1 cellular context compared by ENCODE assay signal in the genomic region with DNA sequence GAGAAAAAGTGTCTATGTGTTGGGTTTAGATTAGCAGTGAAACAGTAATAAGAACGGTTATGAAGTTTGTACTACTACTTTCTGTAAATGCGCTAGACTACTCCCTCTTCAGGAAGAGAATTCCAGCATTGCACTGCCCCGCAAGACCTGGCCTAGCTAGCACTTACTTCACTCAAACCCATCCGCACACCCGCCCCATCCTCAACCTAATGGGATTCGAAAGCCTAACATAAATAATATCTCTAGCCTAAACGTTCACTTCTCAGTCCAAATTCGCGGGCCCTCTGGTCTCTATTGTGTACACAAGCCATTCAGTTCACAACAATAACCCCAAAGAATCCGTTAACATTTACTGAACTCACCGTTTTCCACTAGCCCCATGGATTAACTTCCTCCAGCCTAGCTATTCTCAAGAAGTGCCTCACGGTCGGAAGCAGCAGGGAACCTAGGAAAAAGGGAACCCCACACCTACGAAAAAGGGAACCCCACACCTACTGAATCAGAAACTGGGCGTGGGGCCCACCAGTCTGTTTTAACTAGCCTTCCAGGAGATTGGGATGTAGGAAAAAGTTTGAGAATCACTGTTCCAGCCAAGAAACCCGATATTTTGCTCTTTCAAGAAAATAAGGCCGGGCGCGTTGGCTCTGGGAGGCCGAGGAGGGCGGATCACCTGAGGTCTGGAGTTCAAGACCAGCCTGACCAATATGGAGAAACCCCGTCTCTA.
A peak's percentile ranks its signal among the peaks of the same experiment; 100 is the strongest.
TF ChIP-seq lines count a peak whose summit lies in the region.

No MANE protein-coding gene starts in this region.

TF ChIP-seq in K562, 482 proteins besides CTCF, POLR2A, EP300 and RAD21 (continued from another document and continues in another):
- TF ChIP-seq, protein P1, sequence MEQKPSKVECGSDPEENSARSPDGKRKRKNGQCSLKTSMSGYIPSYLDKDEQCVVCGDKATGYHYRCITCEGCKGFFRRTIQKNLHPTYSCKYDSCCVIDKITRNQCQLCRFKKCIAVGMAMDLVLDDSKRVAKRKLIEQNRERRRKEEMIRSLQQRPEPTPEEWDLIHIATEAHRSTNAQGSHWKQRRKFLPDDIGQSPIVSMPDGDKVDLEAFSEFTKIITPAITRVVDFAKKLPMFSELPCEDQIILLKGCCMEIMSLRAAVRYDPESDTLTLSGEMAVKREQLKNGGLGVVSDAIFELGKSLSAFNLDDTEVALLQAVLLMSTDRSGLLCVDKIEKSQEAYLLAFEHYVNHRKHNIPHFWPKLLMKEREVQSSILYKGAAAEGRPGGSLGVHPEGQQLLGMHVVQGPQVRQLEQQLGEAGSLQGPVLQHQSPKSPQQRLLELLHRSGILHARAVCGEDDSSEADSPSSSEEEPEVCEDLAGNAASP (IDR thresholded peaks at IDR 0.05): no peak
- TF ChIP-seq NCOA1 (IDR thresholded peaks at IDR 0.05; ENCODE audit: low read depth) (no peak), NR2C2 (CRISPR knock-in tag; IDR thresholded peaks at IDR 0.05) (no peak), NR2C2 (tag; IDR thresholded peaks at IDR 0.05) (no peak; the same call in 1 of the 2 replicates), RFX1 (IDR thresholded peaks at IDR 0.05) (no peak), PHF21A (IDR thresholded peaks at IDR 0.05; ENCODE audit: borderline replicate concordance, low read depth) (no peak), CBX5 (IDR thresholded peaks at IDR 0.05; ENCODE audit: borderline replicate concordance, low read depth) (no peak), SNIP1 (IDR thresholded peaks at IDR 0.05; ENCODE audit: low read depth) (no peak; the same call in 1 of the 2 replicates), SIN3B (IDR thresholded peaks at IDR 0.05; ENCODE audit: low read depth) (no peak), ADNP (tag; IDR thresholded peaks at IDR 0.05) (no peak), DIDO1 (tag; IDR thresholded peaks at IDR 0.05; ENCODE audit: low read depth) (no peak; the same call in 1 of the 2 replicates), ZNF146 (CRISPR knock-in tag; IDR thresholded peaks at IDR 0.05; ENCODE audit: unreplicated experiment) (no peak), PTRF (tag; IDR thresholded peaks at IDR 0.05) (no peak), ELF1 (tag; IDR thresholded peaks at IDR 0.05) (0 out of 2 replicates have a peak, but pooled peaks have one; percentile 34), MAZ (CRISPR knock-in tag; conservative IDR thresholded peaks at IDR 0.05 in 1 of 2, IDR thresholded peaks at IDR 0.05 in 1 of 2) (peak in 1 of 2 experiments; percentile 45; a peak in 1 of 4 replicates), MCM5 (IDR thresholded peaks at IDR 0.05; ENCODE audit: low read depth) (no peak), MAFK (IDR thresholded peaks at IDR 0.05; ENCODE audit: low read length) (peak; percentile 28; the same call in 1 of the 2 replicates), HDGF (IDR thresholded peaks at IDR 0.05) (no peak), ZNF12 (CRISPR knock-in tag; IDR thresholded peaks at IDR 0.05) (no peak), ZNF75A (CRISPR knock-in tag; IDR thresholded peaks at IDR 0.05) (no peak), CBFA2T2 (conservative IDR thresholded peaks at IDR 0.05) (no peak), NEUROD1 (IDR thresholded peaks at IDR 0.05; ENCODE audit: borderline replicate concordance, low read depth, low read length, partially characterized antibody) (no peak), NONO (IDR thresholded peaks at IDR 0.05; ENCODE audit: low read depth in 2 of 2, low read length in 1 of 2) (no peak), MCM3 (IDR thresholded peaks at IDR 0.05) (no peak)
- TF ChIP-seq, protein P2, sequence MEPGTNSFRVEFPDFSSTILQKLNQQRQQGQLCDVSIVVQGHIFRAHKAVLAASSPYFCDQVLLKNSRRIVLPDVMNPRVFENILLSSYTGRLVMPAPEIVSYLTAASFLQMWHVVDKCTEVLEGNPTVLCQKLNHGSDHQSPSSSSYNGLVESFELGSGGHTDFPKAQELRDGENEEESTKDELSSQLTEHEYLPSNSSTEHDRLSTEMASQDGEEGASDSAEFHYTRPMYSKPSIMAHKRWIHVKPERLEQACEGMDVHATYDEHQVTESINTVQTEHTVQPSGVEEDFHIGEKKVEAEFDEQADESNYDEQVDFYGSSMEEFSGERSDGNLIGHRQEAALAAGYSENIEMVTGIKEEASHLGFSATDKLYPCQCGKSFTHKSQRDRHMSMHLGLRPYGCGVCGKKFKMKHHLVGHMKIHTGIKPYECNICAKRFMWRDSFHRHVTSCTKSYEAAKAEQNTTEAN (CRISPR knock-in tag; IDR thresholded peaks at IDR 0.05): no peak
- TF ChIP-seq, protein P3, sequence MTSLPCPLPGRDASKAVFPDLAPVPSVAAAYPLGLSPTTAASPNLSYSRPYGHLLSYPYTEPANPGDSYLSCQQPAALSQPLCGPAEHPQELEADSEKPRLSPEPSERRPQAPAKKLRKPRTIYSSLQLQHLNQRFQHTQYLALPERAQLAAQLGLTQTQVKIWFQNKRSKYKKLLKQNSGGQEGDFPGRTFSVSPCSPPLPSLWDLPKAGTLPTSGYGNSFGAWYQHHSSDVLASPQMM (CRISPR knock-in tag; IDR thresholded peaks at IDR 0.05): no peak
- TF ChIP-seq, protein P4, sequence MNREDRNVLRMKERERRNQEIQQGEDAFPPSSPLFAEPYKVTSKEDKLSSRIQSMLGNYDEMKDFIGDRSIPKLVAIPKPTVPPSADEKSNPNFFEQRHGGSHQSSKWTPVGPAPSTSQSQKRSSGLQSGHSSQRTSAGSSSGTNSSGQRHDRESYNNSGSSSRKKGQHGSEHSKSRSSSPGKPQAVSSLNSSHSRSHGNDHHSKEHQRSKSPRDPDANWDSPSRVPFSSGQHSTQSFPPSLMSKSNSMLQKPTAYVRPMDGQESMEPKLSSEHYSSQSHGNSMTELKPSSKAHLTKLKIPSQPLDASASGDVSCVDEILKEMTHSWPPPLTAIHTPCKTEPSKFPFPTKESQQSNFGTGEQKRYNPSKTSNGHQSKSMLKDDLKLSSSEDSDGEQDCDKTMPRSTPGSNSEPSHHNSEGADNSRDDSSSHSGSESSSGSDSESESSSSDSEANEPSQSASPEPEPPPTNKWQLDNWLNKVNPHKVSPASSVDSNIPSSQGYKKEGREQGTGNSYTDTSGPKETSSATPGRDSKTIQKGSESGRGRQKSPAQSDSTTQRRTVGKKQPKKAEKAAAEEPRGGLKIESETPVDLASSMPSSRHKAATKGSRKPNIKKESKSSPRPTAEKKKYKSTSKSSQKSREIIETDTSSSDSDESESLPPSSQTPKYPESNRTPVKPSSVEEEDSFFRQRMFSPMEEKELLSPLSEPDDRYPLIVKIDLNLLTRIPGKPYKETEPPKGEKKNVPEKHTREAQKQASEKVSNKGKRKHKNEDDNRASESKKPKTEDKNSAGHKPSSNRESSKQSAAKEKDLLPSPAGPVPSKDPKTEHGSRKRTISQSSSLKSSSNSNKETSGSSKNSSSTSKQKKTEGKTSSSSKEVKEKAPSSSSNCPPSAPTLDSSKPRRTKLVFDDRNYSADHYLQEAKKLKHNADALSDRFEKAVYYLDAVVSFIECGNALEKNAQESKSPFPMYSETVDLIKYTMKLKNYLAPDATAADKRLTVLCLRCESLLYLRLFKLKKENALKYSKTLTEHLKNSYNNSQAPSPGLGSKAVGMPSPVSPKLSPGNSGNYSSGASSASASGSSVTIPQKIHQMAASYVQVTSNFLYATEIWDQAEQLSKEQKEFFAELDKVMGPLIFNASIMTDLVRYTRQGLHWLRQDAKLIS (CRISPR knock-in tag; IDR thresholded peaks at IDR 0.05): no peak
- TF ChIP-seq, protein P5, sequence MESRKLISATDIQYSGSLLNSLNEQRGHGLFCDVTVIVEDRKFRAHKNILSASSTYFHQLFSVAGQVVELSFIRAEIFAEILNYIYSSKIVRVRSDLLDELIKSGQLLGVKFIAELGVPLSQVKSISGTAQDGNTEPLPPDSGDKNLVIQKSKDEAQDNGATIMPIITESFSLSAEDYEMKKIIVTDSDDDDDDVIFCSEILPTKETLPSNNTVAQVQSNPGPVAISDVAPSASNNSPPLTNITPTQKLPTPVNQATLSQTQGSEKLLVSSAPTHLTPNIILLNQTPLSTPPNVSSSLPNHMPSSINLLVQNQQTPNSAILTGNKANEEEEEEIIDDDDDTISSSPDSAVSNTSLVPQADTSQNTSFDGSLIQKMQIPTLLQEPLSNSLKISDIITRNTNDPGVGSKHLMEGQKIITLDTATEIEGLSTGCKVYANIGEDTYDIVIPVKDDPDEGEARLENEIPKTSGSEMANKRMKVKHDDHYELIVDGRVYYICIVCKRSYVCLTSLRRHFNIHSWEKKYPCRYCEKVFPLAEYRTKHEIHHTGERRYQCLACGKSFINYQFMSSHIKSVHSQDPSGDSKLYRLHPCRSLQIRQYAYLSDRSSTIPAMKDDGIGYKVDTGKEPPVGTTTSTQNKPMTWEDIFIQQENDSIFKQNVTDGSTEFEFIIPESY (CRISPR knock-in tag; IDR thresholded peaks at IDR 0.05): peak; percentile 88
- TF ChIP-seq, protein P6, sequence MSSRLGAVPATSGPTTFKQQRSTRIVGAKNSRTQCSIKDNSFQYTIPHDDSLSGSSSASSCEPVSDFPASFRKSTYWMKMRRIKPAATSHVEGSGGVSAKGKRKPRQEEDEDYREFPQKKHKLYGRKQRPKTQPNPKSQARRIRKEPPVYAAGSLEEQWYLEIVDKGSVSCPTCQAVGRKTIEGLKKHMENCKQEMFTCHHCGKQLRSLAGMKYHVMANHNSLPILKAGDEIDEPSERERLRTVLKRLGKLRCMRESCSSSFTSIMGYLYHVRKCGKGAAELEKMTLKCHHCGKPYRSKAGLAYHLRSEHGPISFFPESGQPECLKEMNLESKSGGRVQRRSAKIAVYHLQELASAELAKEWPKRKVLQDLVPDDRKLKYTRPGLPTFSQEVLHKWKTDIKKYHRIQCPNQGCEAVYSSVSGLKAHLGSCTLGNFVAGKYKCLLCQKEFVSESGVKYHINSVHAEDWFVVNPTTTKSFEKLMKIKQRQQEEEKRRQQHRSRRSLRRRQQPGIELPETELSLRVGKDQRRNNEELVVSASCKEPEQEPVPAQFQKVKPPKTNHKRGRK (tag; IDR thresholded peaks at IDR 0.05): no peak
- TF ChIP-seq, protein P7, sequence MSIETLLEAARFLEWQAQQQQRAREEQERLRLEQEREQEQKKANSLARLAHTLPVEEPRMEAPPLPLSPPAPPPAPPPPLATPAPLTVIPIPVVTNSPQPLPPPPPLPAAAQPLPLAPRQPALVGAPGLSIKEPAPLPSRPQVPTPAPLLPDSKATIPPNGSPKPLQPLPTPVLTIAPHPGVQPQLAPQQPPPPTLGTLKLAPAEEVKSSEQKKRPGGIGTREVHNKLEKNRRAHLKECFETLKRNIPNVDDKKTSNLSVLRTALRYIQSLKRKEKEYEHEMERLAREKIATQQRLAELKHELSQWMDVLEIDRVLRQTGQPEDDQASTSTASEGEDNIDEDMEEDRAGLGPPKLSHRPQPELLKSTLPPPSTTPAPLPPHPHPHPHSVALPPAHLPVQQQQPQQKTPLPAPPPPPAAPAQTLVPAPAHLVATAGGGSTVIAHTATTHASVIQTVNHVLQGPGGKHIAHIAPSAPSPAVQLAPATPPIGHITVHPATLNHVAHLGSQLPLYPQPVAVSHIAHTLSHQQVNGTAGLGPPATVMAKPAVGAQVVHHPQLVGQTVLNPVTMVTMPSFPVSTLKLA (conservative IDR thresholded peaks at IDR 0.05): 0 out of 4 replicates have a peak, but pooled peaks of 1 of the 2 experiments have one; percentile 27
- TF ChIP-seq, protein P8, sequence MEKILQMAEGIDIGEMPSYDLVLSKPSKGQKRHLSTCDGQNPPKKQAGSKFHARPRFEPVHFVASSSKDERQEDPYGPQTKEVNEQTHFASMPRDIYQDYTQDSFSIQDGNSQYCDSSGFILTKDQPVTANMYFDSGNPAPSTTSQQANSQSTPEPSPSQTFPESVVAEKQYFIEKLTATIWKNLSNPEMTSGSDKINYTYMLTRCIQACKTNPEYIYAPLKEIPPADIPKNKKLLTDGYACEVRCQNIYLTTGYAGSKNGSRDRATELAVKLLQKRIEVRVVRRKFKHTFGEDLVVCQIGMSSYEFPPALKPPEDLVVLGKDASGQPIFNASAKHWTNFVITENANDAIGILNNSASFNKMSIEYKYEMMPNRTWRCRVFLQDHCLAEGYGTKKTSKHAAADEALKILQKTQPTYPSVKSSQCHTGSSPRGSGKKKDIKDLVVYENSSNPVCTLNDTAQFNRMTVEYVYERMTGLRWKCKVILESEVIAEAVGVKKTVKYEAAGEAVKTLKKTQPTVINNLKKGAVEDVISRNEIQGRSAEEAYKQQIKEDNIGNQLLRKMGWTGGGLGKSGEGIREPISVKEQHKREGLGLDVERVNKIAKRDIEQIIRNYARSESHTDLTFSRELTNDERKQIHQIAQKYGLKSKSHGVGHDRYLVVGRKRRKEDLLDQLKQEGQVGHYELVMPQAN (IDR thresholded peaks at IDR 0.05; ENCODE audit: borderline replicate concordance): no peak
- TF ChIP-seq, protein P9, sequence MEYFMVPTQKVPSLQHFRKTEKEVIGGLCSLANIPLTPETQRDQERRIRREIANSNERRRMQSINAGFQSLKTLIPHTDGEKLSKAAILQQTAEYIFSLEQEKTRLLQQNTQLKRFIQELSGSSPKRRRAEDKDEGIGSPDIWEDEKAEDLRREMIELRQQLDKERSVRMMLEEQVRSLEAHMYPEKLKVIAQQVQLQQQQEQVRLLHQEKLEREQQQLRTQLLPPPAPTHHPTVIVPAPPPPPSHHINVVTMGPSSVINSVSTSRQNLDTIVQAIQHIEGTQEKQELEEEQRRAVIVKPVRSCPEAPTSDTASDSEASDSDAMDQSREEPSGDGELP (CRISPR knock-in tag; IDR thresholded peaks at IDR 0.05; ENCODE audit: borderline replicate concordance): no peak
- TF ChIP-seq, protein P10, sequence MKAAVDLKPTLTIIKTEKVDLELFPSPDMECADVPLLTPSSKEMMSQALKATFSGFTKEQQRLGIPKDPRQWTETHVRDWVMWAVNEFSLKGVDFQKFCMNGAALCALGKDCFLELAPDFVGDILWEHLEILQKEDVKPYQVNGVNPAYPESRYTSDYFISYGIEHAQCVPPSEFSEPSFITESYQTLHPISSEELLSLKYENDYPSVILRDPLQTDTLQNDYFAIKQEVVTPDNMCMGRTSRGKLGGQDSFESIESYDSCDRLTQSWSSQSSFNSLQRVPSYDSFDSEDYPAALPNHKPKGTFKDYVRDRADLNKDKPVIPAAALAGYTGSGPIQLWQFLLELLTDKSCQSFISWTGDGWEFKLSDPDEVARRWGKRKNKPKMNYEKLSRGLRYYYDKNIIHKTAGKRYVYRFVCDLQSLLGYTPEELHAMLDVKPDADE (conservative IDR thresholded peaks at IDR 0.05; ENCODE audit: control insufficient read depth, low read depth, low read length): no peak
- TF ChIP-seq, protein P11, sequence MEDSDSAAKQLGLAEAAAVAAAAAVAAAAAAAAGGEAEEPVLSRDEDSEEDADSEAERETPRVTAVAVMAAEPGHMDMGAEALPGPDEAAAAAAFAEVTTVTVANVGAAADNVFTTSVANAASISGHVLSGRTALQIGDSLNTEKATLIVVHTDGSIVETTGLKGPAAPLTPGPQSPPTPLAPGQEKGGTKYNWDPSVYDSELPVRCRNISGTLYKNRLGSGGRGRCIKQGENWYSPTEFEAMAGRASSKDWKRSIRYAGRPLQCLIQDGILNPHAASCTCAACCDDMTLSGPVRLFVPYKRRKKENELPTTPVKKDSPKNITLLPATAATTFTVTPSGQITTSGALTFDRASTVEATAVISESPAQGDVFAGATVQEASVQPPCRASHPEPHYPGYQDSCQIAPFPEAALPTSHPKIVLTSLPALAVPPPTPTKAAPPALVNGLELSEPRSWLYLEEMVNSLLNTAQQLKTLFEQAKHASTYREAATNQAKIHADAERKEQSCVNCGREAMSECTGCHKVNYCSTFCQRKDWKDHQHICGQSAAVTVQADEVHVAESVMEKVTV (CRISPR knock-in tag; IDR thresholded peaks at IDR 0.05): no peak
